Comparison of ENCODE assay signal across 15 cellular contexts in genomic region chr6:129607581-129608186, GRCh38.
DNase-seq lines count a peak whose midpoint lies in the region; ATAC-seq and TF ChIP-seq lines count a peak whose summit lies in the region.
"Had no signal": no experiment of that assay in that cellular context is flagged by ENCODE, and none has a peak within 500 bp of the region (broad histone marks: within the 10 kb centered on the region; RNA-seq: fewer than 3 reads in every experiment).

No MANE protein-coding gene starts in this region.

- H3K27ac ChIP-seq in ovary (no peak overlapping the region), gastrocnemius medialis (peak overlapping the region in 1 of 4 donors; percentile 5)

- peak; percentile 23 for DNase-seq in GM10266 (ENCODE audit: extremely low spot score)
- DNase-seq in M059J (ENCODE audit: low read depth) = peak; percentile 64
- DNase-seq in cardiac fibroblast (ENCODE audit: low read depth in 2 of 2) = peak; percentile 54 to 60
- peak in 3 of 5 donors; percentile 24 to 36 (median 31) for DNase-seq in ovary
- no peak for DNase-seq in D341Med (ENCODE audit: low spot score)
- no peak for DNase-seq in NCI-H510A (lab: John Stamatoyannopoulos, UW)
- no peak for DNase-seq in germinal center (ENCODE audit: low spot score)
- DNase-seq in gastrocnemius medialis = no peak
- DNase-seq: activated CD4-positive, alpha-beta T cell treated with anti-CD3 and anti-CD28 coated beads, Interleukin-2, amount 10 ng/mL, durations not matched to agents 7 days and 5 days; anterior cingulate cortex; effector CD4-positive, alpha-beta T cell; H9; NCI-H446 treated with DMSO at 0.1 percent for 48 hours; stimulated activated CD4-positive, alpha-beta T cell treated with anti-CD3 and anti-CD28 coated beads, Interleukin-4, amount 100 ng/mL, for 4 hours had no signal

- in situ Hi-C loops in gastrocnemius medialis (cut with MboI; ENCODE audit: low sequenced_read_pairs in 4 of 4) = no loop called here

- TF ChIP-seq POLR2A in ovary (IDR thresholded peaks at IDR 0.05) (no peak), gastrocnemius medialis (IDR thresholded peaks at IDR 0.05) (no peak)

- H3K36me3 ChIP-seq in ovary = no peaks in the 10 kb centered on the region
- H3K36me3 ChIP-seq in gastrocnemius medialis = peaks cover 0 to 3% of the 10 kb centered on the region in 2 donors

- H3K27me3 ChIP-seq in ovary (no peaks in the 10 kb centered on the region), gastrocnemius medialis (no peaks in the 10 kb centered on the region)

- intact Hi-C loops in ovary (cut with DNase I) = loop anchor here in 1 of 4 donors (10.0 kb wide), 1 partner anchor 117 kb away; no protein-coding TSS in a partner anchor
- intact Hi-C loops in gastrocnemius medialis (cut with DNase I; ENCODE audit: low total_unique reads) = no loop called here

- H3K9me3 ChIP-seq in ovary (no peaks in the 10 kb centered on the region), gastrocnemius medialis (no peaks in the 10 kb centered on the region)

- WGBS in ovary, 3 donors = 16 to 28% (median 23%) methylated on average over 6 of the region's 6 CpGs

- no peak for ATAC-seq in gastrocnemius medialis
- ATAC-seq: stimulated activated memory B cell treated with anti-CD40 and anti-IgM and Interleukin-4, amounts not matched to agents 10 μg/mL and 1 μg/mL and 100 μg/mL, for 72 hours had no signal

- TF ChIP-seq CTCF in GM10266 (IDR thresholded peaks at IDR 0.05; ENCODE audit: control insufficient read depth, insufficient read depth, low read depth, missing control alignments) = no peak
- TF ChIP-seq CTCF in cardiac fibroblast (IDR thresholded peaks at IDR 0.05; ENCODE audit: low read depth, low read length) = no peak
- no peak for TF ChIP-seq CTCF in ovary (IDR thresholded peaks at IDR 0.05)
- TF ChIP-seq CTCF in gastrocnemius medialis (IDR thresholded peaks at IDR 0.05 in 4 of 5, conservative IDR thresholded peaks at IDR 0.05 in 1 of 5) = no peak

- no peak for TF ChIP-seq EP300 in ovary (IDR thresholded peaks at IDR 0.05)

- H3K4me1 ChIP-seq in ovary (ENCODE audit: insufficient read depth) = no peaks in the 10 kb centered on the region
- peaks cover 13 to 14% of the 10 kb centered on the region in 2 donors for H3K4me1 ChIP-seq in gastrocnemius medialis

- no peak overlapping the region for H3K4me3 ChIP-seq in cardiac fibroblast (replicated peaks in 1 of 2; ENCODE audit: low read depth in 2 of 2, low read length in 2 of 2)
- H3K4me3 ChIP-seq in ovary = no peak overlapping the region
- H3K4me3 ChIP-seq in gastrocnemius medialis = no peak overlapping the region

Comparison
In these comparisons a context has a peak if more than half of its experiments do, and no peak if none do; other contexts are left out.
1. DNase-seq: peak in GM10266 (single experiment), M059J (single experiment), cardiac fibroblast (2 of 2) and ovary (3 of 5); none in D341Med (single experiment), NCI-H510A (single experiment), germinal center (single experiment) and gastrocnemius medialis (0 of 2).